In the genomic region with DNA sequence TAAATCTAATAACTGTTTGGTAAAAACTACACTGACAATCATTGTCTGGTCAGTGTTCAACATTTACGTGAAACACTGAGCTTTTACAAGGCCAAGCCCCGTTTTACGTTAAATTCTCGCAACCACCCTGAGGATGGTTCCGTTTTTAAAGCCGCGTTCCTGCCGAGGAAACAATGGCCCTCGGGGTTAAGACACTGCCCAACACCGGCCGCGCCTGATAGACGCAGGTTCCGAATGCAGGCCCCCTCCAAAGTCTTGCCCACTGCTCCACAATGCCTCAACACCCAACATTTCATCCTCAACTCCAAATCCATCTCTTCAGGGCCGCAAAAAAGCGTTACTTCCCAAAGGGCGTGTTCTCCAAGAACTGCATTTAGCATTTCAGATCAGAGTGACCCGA, we compare ENCODE assay signal across 12 cellular contexts. TPM values are rescaled to one million over a fixed set of nuclear protein-coding genes. Genes with fewer than 3 reads are reported as not detected.
DNase-seq lines count a peak whose midpoint lies in the region; ATAC-seq and TF ChIP-seq lines count a peak whose summit lies in the region.
"Had no signal": no experiment of that assay in that cellular context is flagged by ENCODE, and none has a peak within 500 bp of the region (broad histone marks: within the 10 kb centered on the region; RNA-seq: fewer than 3 reads in every experiment).

No MANE protein-coding gene starts in this region.

- H3K27ac ChIP-seq in lower lobe of right lung (no peak overlapping the region), thymus (ENCODE audit: low read depth) (no peak overlapping the region)
- H3K27ac ChIP-seq: SJSA1, vagina had no signal

- peak overlapping the region; percentile 66 for H3K27ac Mint-ChIP-seq in activated naive CD8-positive, alpha-beta T cell treated with anti-CD3 and anti-CD28 coated beads, Interleukin-2, amount 10 ng/mL, durations not matched to agents 7 days and 5 days
- no peak overlapping the region for H3K27ac Mint-ChIP-seq in activated naive CD8-positive, alpha-beta T cell treated with anti-CD3 and anti-CD28 coated beads, Interleukin-2, amount 50 U/mL, for 24 hours

- peaks cover 17% of the 10 kb centered on the region for H3K36me3 Mint-ChIP-seq in activated naive CD8-positive, alpha-beta T cell treated with anti-CD3 and anti-CD28 coated beads, Interleukin-2, amount 10 ng/mL, durations not matched to agents 7 days and 5 days
- peaks cover 26% of the 10 kb centered on the region for H3K36me3 Mint-ChIP-seq in activated naive CD8-positive, alpha-beta T cell treated with anti-CD3 and anti-CD28 coated beads, Interleukin-2, amount 50 U/mL, for 24 hours (ENCODE audit: low read depth)

- H3K4me3 ChIP-seq in lower lobe of right lung (peak overlapping the region; percentile 82), thymus (ENCODE audit: low read length) (peak overlapping the region; percentile 76)

- peaks cover under 1% of the 10 kb centered on the region for H3K9me3 Mint-ChIP-seq in activated naive CD8-positive, alpha-beta T cell treated with anti-CD3 and anti-CD28 coated beads, Interleukin-2, amount 10 ng/mL, durations not matched to agents 7 days and 5 days
- H3K9me3 Mint-ChIP-seq in activated naive CD8-positive, alpha-beta T cell treated with anti-CD3 and anti-CD28 coated beads, Interleukin-2, amount 50 U/mL, for 24 hours: no peaks in the 10 kb centered on the region

- H3K27me3 Mint-ChIP-seq in activated naive CD8-positive, alpha-beta T cell treated with anti-CD3 and anti-CD28 coated beads, Interleukin-2, amount 10 ng/mL, durations not matched to agents 7 days and 5 days: no peaks in the 10 kb centered on the region
- peaks cover 2% of the 10 kb centered on the region for H3K27me3 Mint-ChIP-seq in activated naive CD8-positive, alpha-beta T cell treated with anti-CD3 and anti-CD28 coated beads, Interleukin-2, amount 50 U/mL, for 24 hours

- peaks cover 29% of the 10 kb centered on the region for H3K4me1 ChIP-seq in lower lobe of right lung
- peaks cover 15% of the 10 kb centered on the region for H3K4me1 ChIP-seq in thymus (ENCODE audit: control insufficient read depth, insufficient read depth, low read length)

- ATAC-seq in activated naive CD8-positive, alpha-beta T cell treated with anti-CD3 and anti-CD28 coated beads, Interleukin-2, amount 10 ng/mL, durations not matched to agents 7 days and 5 days (ENCODE audit: low read depth): no peak
- no peak for ATAC-seq in activated naive CD8-positive, alpha-beta T cell treated with anti-CD3 and anti-CD28 coated beads, Interleukin-2, amount 50 U/mL, for 24 hours
- ATAC-seq in lower lobe of right lung (no peak), GM21515 (IDR thresholded peaks at IDR 0.05; ENCODE audit: unreplicated experiment) (no peak)

- intact Hi-C loops in lower lobe of right lung (cut with DNase I): no loop called here

- H3K4me1 Mint-ChIP-seq in activated naive CD8-positive, alpha-beta T cell treated with anti-CD3 and anti-CD28 coated beads, Interleukin-2, amount 10 ng/mL, durations not matched to agents 7 days and 5 days: peaks cover 26% of the 10 kb centered on the region
- peaks cover 23% of the 10 kb centered on the region for H3K4me1 Mint-ChIP-seq in activated naive CD8-positive, alpha-beta T cell treated with anti-CD3 and anti-CD28 coated beads, Interleukin-2, amount 50 U/mL, for 24 hours

- no peak overlapping the region for H3K4me3 Mint-ChIP-seq in activated naive CD8-positive, alpha-beta T cell treated with anti-CD3 and anti-CD28 coated beads, Interleukin-2, amount 10 ng/mL, durations not matched to agents 7 days and 5 days
- H3K4me3 Mint-ChIP-seq in activated naive CD8-positive, alpha-beta T cell treated with anti-CD3 and anti-CD28 coated beads, Interleukin-2, amount 50 U/mL, for 24 hours: no peak overlapping the region

- 34% methylated on average over 18 of the region's 18 CpGs for WGBS in thymus

- DNase-seq in activated naive CD8-positive, alpha-beta T cell treated with anti-CD3 and anti-CD28 coated beads, Interleukin-2, amount 10 ng/mL, durations not matched to agents 7 days and 5 days: no peak
- no peak for DNase-seq in activated naive CD8-positive, alpha-beta T cell treated with anti-CD3 and anti-CD28 coated beads, Interleukin-2, amount 50 U/mL, for 24 hours
- DNase-seq in astrocyte of the hippocampus (ENCODE audit: low read depth, low spot score) (peak; percentile 16), lower lobe of right lung (no peak), iPS-NIHi7 (ENCODE audit: extremely low spot score) (no peak), NCI-H510A treated with DMSO at 0.1 percent for 48 hours (lab: John Stamatoyannopoulos, UW) (no peak)
- DNase-seq: NCI-H1930; stimulated activated CD4-positive, alpha-beta T cell treated with anti-CD3 and anti-CD28 coated beads, Interleukin-4, amount 100 ng/mL, for 24 hours had no signal

- H3K9me3 ChIP-seq in lower lobe of right lung: no peaks in the 10 kb centered on the region
- H3K9me3 ChIP-seq in thymus (ENCODE audit: control insufficient read depth): no peaks in the 10 kb centered on the region
- H3K9me3 ChIP-seq: SJSA1, vagina had no signal

- H3K36me3 ChIP-seq in lower lobe of right lung (peaks cover 17% of the 10 kb centered on the region), thymus (ENCODE audit: control insufficient read depth, insufficient read depth) (peaks cover 4% of the 10 kb centered on the region)

- POLR2A ChIA-PET in activated naive CD8-positive, alpha-beta T cell treated with anti-CD3 and anti-CD28 coated beads, Interleukin-2, amount 10 ng/mL, durations not matched to agents 7 days and 5 days (lab: Charles Lee): no interaction called here

- TF ChIP-seq CTCF in lower lobe of right lung (IDR thresholded peaks at IDR 0.05): no peak

- H3K27me3 ChIP-seq in lower lobe of right lung (ENCODE audit: low read depth) (no peaks in the 10 kb centered on the region), thymus (ENCODE audit: control insufficient read depth, insufficient read depth) (peaks cover 5% of the 10 kb centered on the region)
- H3K27me3 ChIP-seq: SJSA1, vagina had no signal

RNA-seq across cellular contexts. Expression of gene SNRPF, which starts 1.0 kb away (rescaled TPM):
- 10 to 100 TPM; 30.7 to 34.1 TPM for total RNA-seq in activated naive CD8-positive, alpha-beta T cell treated with anti-CD3 and anti-CD28 coated beads, Interleukin-2, amount 10 ng/mL, durations not matched to agents 7 days and 5 days
- total RNA-seq in lower lobe of right lung: 15.2 TPM
- polyA plus RNA-seq in thymus: 41.9 TPM
